25 cellular contexts compared by ENCODE assay signal in the genomic region with DNA sequence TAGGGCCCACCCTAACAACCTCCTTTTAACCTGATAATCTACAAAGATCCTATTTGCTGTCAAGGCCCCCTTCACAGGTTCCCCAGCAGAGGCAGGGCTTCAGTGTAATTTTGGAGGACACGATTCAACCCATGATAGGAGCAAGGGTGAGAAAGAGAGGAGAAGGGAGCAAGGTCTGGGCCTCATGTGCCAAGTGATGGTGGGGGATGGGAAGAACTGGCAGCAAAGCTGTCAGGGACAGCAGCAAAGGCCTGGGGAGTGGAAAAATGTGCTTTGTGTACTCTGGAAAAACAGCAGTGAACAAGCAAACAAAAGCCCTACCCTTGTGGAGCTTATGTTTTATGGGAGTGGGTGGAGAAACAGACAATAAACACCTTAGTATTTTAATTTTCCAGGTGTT. TPM values are rescaled to one million over a fixed set of nuclear protein-coding genes. Genes with fewer than 3 reads are reported as not detected.
"Had no signal": no experiment of that assay in that cellular context is flagged by ENCODE, and none has a peak within 500 bp of the region (broad histone marks: within the 10 kb centered on the region; RNA-seq: fewer than 3 reads in every experiment).

No MANE protein-coding gene starts in this region.

- FAIRE-seq: K562 had no signal

- H3K4me2 ChIP-seq: SK-N-SH had no signal

- H3K36me3 ChIP-seq: adrenal gland, Peyer's patch, SJCRH30, WERI-Rb-1 had no signal

- H3K9me3 ChIP-seq: adrenal gland, Peyer's patch, SJCRH30, SK-N-SH had no signal

- H3K4me3 ChIP-seq: adrenal gland, K562, Peyer's patch, SJCRH30 had no signal

- H3K4me1 ChIP-seq: Peyer's patch had no signal

- H3K9me2 ChIP-seq: SK-N-SH had no signal

- H3K9ac ChIP-seq: SK-N-SH had no signal

- DNase-seq: activated CD4-positive, alpha-beta memory T cell treated with anti-CD3 and anti-CD28 coated beads, Interleukin-2, amount 10 ng/mL, durations not matched to agents 7 days and 5 days; activated CD4-positive, alpha-beta T cell treated with anti-CD3 and anti-CD28 coated beads for 36 hours; activated CD4-positive, alpha-beta T cell treated with anti-CD3 and anti-CD28 coated beads, Interleukin-2, amount 50 U/mL, for 1 hour; activated naive CD4-positive, alpha-beta T cell treated with anti-CD3 and anti-CD28 coated beads, Interleukin-2, amount 50 U/mL, for 16 hours; activated naive CD8-positive, alpha-beta T cell treated with anti-CD3 and anti-CD28 coated beads, Interleukin-2, amount 10 ng/mL, durations not matched to agents 7 days and 5 days; activated T-cell treated with anti-CD3 and anti-CD28 coated beads for 4 hours; activated T-cell treated with anti-CD3 and anti-CD28 coated beads, Interleukin-2, amount 50 U/mL, for 48 hours; anterior cingulate cortex; Karpas-422; NCI-H1048; NCI-H1417; NCI-H1694 treated with DMSO at 0.1 percent for 48 hours; NCI-H2081; NCI-H510A treated with DMSO at 0.1 percent for 48 hours; Peyer's patch; Right ventricle myocardium superior; SJCRH30; SK-N-SH; T-helper 1 cell; WERI-Rb-1 had no signal

- H3K27me3 ChIP-seq: adrenal gland, Peyer's patch, SJCRH30 had no signal

- H3K27ac ChIP-seq: adrenal gland, Peyer's patch, RWPE1, SJCRH30, WERI-Rb-1 had no signal

- ATAC-seq: activated CD4-positive, alpha-beta T cell treated with anti-CD3 and anti-CD28 coated beads for 36 hours; K562 had no signal

RNA-seq across cellular contexts. Expression of a gene that starts 2.7 kb away (rescaled TPM):
- total RNA-seq: activated CD4-positive, alpha-beta memory T cell treated with anti-CD3 and anti-CD28 coated beads, Interleukin-2, amount 10 ng/mL, durations not matched to agents 7 days and 5 days; activated CD4-positive, alpha-beta T cell treated with anti-CD3 and anti-CD28 coated beads for 36 hours; activated CD8-positive, alpha-beta memory T cell treated with anti-CD3 and anti-CD28 coated beads for 36 hours; activated naive CD8-positive, alpha-beta T cell treated with anti-CD3 and anti-CD28 coated beads, Interleukin-2, amount 10 ng/mL, durations not matched to agents 7 days and 5 days; K562; T-helper 2 cell treated with Interferon-gamma antibody and Interleukin-4, amounts not matched to agents 100 ng/mL and 5 ng/mL, for 36 hours had no signal
- polyA plus RNA-seq: K562 had no signal
